ENCODE assay signal across 8 cellular contexts in genomic region chr18:62596145-62597005, GRCh38.
A peak's percentile ranks its signal among the peaks of the same experiment; 100 is the strongest.
DNase-seq lines count a peak whose midpoint lies in the region; FAIRE-seq and TF ChIP-seq lines count a peak whose summit lies in the region.

No MANE protein-coding gene starts in this region.

- 4% methylated on average over 69 of the region's 90 CpGs; no CpG with 5 or more reads in 1 of the 2 experiments for WGBS in H1 (ENCODE audit: extremely low coverage in 1 of 2, insufficient coverage in 1 of 2, insufficient read length in 1 of 2, insufficient replicate concordance in 2 of 2, low coverage in 1 of 2, low lambda C conversion rate in 2 of 2, missing lambda C conversion rate in 1 of 2), 2 experiments
- WGBS in mesodermal cell (ENCODE audit: insufficient coverage in 2 of 2), 2 experiments: 2% methylated on average over 73 to 74 of the region's 90 CpGs

- peak overlapping the region; percentile 81 for H2BK12ac ChIP-seq in H1 (ENCODE audit: low read depth, low read length)

- no peaks in the 10 kb centered on the region for H3K79me1 ChIP-seq in H1 (ENCODE audit: low read depth, low read length)

- CTCF ChIA-PET in MCF 10A (lab: Yijun Ruan, JAX): interaction anchor here (0.7 to 1.0 kb wide), 2 partner anchors 10 to 400 kb away, joined by 3 read pairs; no protein-coding TSS in a partner anchor
- CTCF ChIA-PET in H1 (lab: Charles Lee; ENCODE audit: partially characterized antibody): interaction anchor here (1.2 to 2.4 kb wide), 2 partner anchors 10 kb away, joined by 4 to 10 read pairs; no protein-coding TSS in a partner anchor

- H3K9me3 Mint-ChIP-seq in MCF 10A (ENCODE audit: unreplicated experiment) (no peaks in the 10 kb centered on the region), CD14-positive monocyte (peaks cover 0 to 10% (median 4%) of the 10 kb centered on the region in 7 donors)

- peak overlapping the region in 1 of 4 experiments; percentile 11; a peak in 1 of 7 replicates for H3K9ac ChIP-seq in H1 (replicated peaks in 1 of 4; ENCODE audit: extremely low read depth in 1 of 4, low read depth in 3 of 4, low read length in 3 of 4)

- H3K36me3 ChIP-seq in breast epithelium (no peaks in the 10 kb centered on the region), H1 (ENCODE audit: control insufficient read depth in 2 of 4, insufficient read depth in 4 of 4, low read length in 3 of 4) (no peaks in the 10 kb centered on the region), mesodermal cell (ENCODE audit: control insufficient read depth, insufficient read depth, low read length) (no peaks in the 10 kb centered on the region), vagina (no peaks in the 10 kb centered on the region)

- H4K5ac ChIP-seq in H1 (ENCODE audit: insufficient read length, low read depth, low read length): no peak overlapping the region

- H3K27me3 ChIP-seq in breast epithelium (peaks cover 3 to 15% of the 10 kb centered on the region in 2 donors), H1 (replicated peaks in 1 of 4; ENCODE audit: control insufficient read depth in 3 of 4, extremely low read depth in 1 of 4, insufficient read depth in 3 of 4, low read length in 3 of 4) (peaks cover 16 to 23% (median 22%) of the 10 kb centered on the region in 4 experiments), vagina (peaks cover 5% of the 10 kb centered on the region)

- no peak overlapping the region for H3K23ac ChIP-seq in H1 (ENCODE audit: insufficient read length)

- H3K23me2 ChIP-seq in H1 (ENCODE audit: low read depth, low read length): peaks cover 11% of the 10 kb centered on the region; the same call in 1 of the 2 replicates

- DNase-seq in breast epithelium (ENCODE audit: low spot score in 2 of 2) (no peak), MCF 10A (ENCODE audit: unreplicated experiment) (no peak), H1 (ENCODE audit: low read depth in 1 of 2, low spot score in 2 of 2) (peak in 1 of 2 experiments; percentile 73), vagina (ENCODE audit: extremely low spot score in 2 of 2) (no peak), CD14-positive monocyte (ENCODE audit: low spot score) (no peak), G401 (ENCODE audit: low spot score) (no peak), NCI-H128 (lab: John Stamatoyannopoulos, UW; ENCODE audit: unreplicated experiment) (no peak)

- H2BK15ac ChIP-seq in H1 (ENCODE audit: low read length): 0 out of 2 replicates have a peak overlapping the region, but pooled peaks have one; percentile 75

- H3K14ac ChIP-seq in H1 (ENCODE audit: insufficient read length): no peak overlapping the region

- no peak for TF ChIP-seq EP300 in H1 (IDR thresholded peaks at IDR 0.05; ENCODE audit: borderline replicate concordance in 1 of 2, low read depth in 2 of 2, low read length in 2 of 2)

- TF ChIP-seq POLR2A in breast epithelium (IDR thresholded peaks at IDR 0.05) (no peak), H1 (IDR thresholded peaks at IDR 0.05; ENCODE audit: control extremely low read depth in 1 of 2, low read depth in 2 of 2, low read length in 2 of 2) (no peak), vagina (IDR thresholded peaks at IDR 0.05) (no peak)

- no peaks in the 10 kb centered on the region for H3K9me3 ChIP-seq in breast epithelium
- peaks cover 0 to 4% of the 10 kb centered on the region in 2 experiments; a peak in 1 of 4 replicates for H3K9me3 ChIP-seq in H1 (ENCODE audit: insufficient read depth in 2 of 2, low read depth in 1 of 2, low read length in 1 of 2)
- H3K9me3 ChIP-seq in mesodermal cell (ENCODE audit: control insufficient read depth, low read length): no peaks in the 10 kb centered on the region
- no peaks in the 10 kb centered on the region for H3K9me3 ChIP-seq in vagina

- peak overlapping the region; percentile 87 for H4K8ac ChIP-seq in H1 (ENCODE audit: extremely low read depth, insufficient read depth, low read length)

- H3K4ac ChIP-seq in H1 (replicated peaks; ENCODE audit: insufficient read length, low read depth, low read length): no peak overlapping the region

- no peak overlapping the region for H2BK20ac ChIP-seq in H1 (ENCODE audit: low read length)

- peak overlapping the region; percentile 88 for H2AFZ ChIP-seq in H1 (ENCODE audit: low read length)

- TF ChIP-seq CTCF in breast epithelium (IDR thresholded peaks at IDR 0.05) (no peak), MCF 10A (IDR thresholded peaks at IDR 0.05; ENCODE audit: unreplicated experiment) (no peak), H1 (IDR thresholded peaks at IDR 0.05; ENCODE audit: control extremely low read depth in 1 of 3, insufficient read depth in 1 of 3, low read depth in 1 of 3, low read length in 3 of 3) (no peak), vagina (IDR thresholded peaks at IDR 0.05) (no peak), CD14-positive monocyte (IDR thresholded peaks at IDR 0.05) (no peak)

- H3K27me3 Mint-ChIP-seq in MCF 10A (ENCODE audit: insufficient read depth, unreplicated experiment) (peaks cover 26% of the 10 kb centered on the region), CD14-positive monocyte (ENCODE audit: low read depth in 3 of 3) (peaks cover 38 to 67% (median 45%) of the 10 kb centered on the region in 3 donors)

- no peak for FAIRE-seq in H1 (lab: Jason Lieb, UNC)

- no peak overlapping the region for H2AK5ac ChIP-seq in H1 (ENCODE audit: low read depth, low read length)

- H3K4me1 ChIP-seq in breast epithelium: peaks cover 0 to 4% of the 10 kb centered on the region in 2 donors
- peaks cover 0 to 3% (median under 1%) of the 10 kb centered on the region in 4 experiments; a peak in 2 of 7 replicates for H3K4me1 ChIP-seq in H1 (replicated peaks in 1 of 4; ENCODE audit: control insufficient read depth in 3 of 4, insufficient read depth in 4 of 4, low read length in 3 of 4)
- no peaks in the 10 kb centered on the region for H3K4me1 ChIP-seq in mesodermal cell (ENCODE audit: control insufficient read depth, insufficient read depth, low read length, poor library complexity, severe bottlenecking)
- peaks cover 13% of the 10 kb centered on the region for H3K4me1 ChIP-seq in vagina

- H3K27ac ChIP-seq in breast epithelium (no peak overlapping the region), H1 (ENCODE audit: low read depth, low read length) (no peak overlapping the region), mesodermal cell (ENCODE audit: low read depth, low read length, severe bottlenecking) (no peak overlapping the region), vagina (no peak overlapping the region)

- H4K91ac ChIP-seq in H1 (replicated peaks; ENCODE audit: insufficient read length, low read length): no peak overlapping the region

- H3K18ac ChIP-seq in H1 (ENCODE audit: extremely low read depth, low read length): peak overlapping the region; percentile 25; the same call in 1 of the 2 replicates

- H2BK120ac ChIP-seq in H1 (replicated peaks; ENCODE audit: low read depth, low read length): no peak overlapping the region

- H2BK5ac ChIP-seq in H1 (ENCODE audit: low read depth, low read length): no peak overlapping the region

- H3K79me2 ChIP-seq in H1 (ENCODE audit: control insufficient read depth in 1 of 2, insufficient read depth in 2 of 2, low read length in 2 of 2): no peaks in the 10 kb centered on the region

- BruUV-seq in MCF 10A (replicated peaks; lab: Mats Ljungman, UMichigan): no TSS peak

- H3K4me1 Mint-ChIP-seq in MCF 10A (ENCODE audit: insufficient read depth, unreplicated experiment) (no peaks in the 10 kb centered on the region), CD14-positive monocyte (peaks cover 13% of the 10 kb centered on the region)

- POLR2A ChIA-PET in MCF 10A (lab: Yijun Ruan, JAX): no interaction called here
- POLR2A ChIA-PET in H1 (lab: Charles Lee; ENCODE audit: partially characterized antibody): interaction anchor here (0.7 to 1.1 kb wide), 2 partner anchors 16 to 19 kb away, joined by 3 to 7 read pairs; no protein-coding TSS in a partner anchor

- H3K56ac ChIP-seq in H1 (replicated peaks; ENCODE audit: insufficient read length, low read depth, low read length): no peak overlapping the region

- H3K4me2 ChIP-seq in H1 (ENCODE audit: insufficient read depth in 1 of 2, low read depth in 2 of 2, low read length in 2 of 2): peak overlapping the region; percentile 87 to 88

- no peaks in the 10 kb centered on the region for H4K20me1 ChIP-seq in H1 (replicated peaks in 1 of 2; ENCODE audit: control insufficient read depth in 1 of 2, insufficient read depth in 2 of 2, low read length in 2 of 2)

- H3K4me3 ChIP-seq in breast epithelium (peak overlapping the region; percentile 31 to 69 (median 48)), H1 (ENCODE audit: extremely low read depth in 1 of 4, insufficient read depth in 2 of 4, low read depth in 3 of 4, low read length in 4 of 4) (peak overlapping the region; percentile 42 to 71 (median 62)), mesodermal cell (ENCODE audit: extremely low read depth, insufficient read depth, low read length, poor library complexity, severe bottlenecking) (peak overlapping the region; percentile 44), vagina (peak overlapping the region; percentile 28 to 46)

- in situ Hi-C loops in G401 (cut with HindIII; ENCODE audit: low sequenced_read_pairs): no loop called here

- H3K27ac Mint-ChIP-seq in MCF 10A (ENCODE audit: low read depth, unreplicated experiment) (no peak overlapping the region), CD14-positive monocyte (no peak overlapping the region)

- H3K36me3 Mint-ChIP-seq in MCF 10A (ENCODE audit: insufficient read depth, unreplicated experiment): no peaks in the 10 kb centered on the region
- H3K36me3 Mint-ChIP-seq in CD14-positive monocyte: no peaks in the 10 kb centered on the region

- intact Hi-C loops in breast epithelium (cut with DNase I; ENCODE audit: low total_unique reads) (no loop called here), MCF 10A (cut with micrococcal nuclease) (no loop called here), vagina (cut with DNase I) (no loop called here), CD14-positive monocyte (cut with micrococcal nuclease) (no loop called here)

- H3K4me3 Mint-ChIP-seq in MCF 10A (ENCODE audit: unreplicated experiment) (no peak overlapping the region), CD14-positive monocyte (peak overlapping the region in 1 of 2 donors; percentile 86)

- TF ChIP-seq RAD21 in H1 (IDR thresholded peaks at IDR 0.05 in 1 of 2, conservative IDR thresholded peaks at IDR 0.05 in 1 of 2; ENCODE audit: low read depth in 2 of 2, low read length in 2 of 2): 0 out of 4 replicates have a peak, but pooled peaks of 1 of the 2 experiments have one; percentile 1

TF ChIP-seq in H1, 55 proteins besides CTCF, POLR2A, EP300 and RAD21 (continues in another document):
- TF ChIP-seq TAF1 (IDR thresholded peaks at IDR 0.05; ENCODE audit: low read depth, low read length) (0 out of 2 replicates have a peak, but pooled peaks have one; percentile 22), CBX8 (IDR thresholded peaks at IDR 0.05; ENCODE audit: borderline replicate concordance, low read depth, low read length) (no peak), USF2 (IDR thresholded peaks at IDR 0.05; ENCODE audit: low read length) (no peak), JUN (IDR thresholded peaks at IDR 0.05; ENCODE audit: low read depth, low read length) (no peak)
